8 cellular contexts compared by ENCODE assay signal in the genomic region with DNA sequence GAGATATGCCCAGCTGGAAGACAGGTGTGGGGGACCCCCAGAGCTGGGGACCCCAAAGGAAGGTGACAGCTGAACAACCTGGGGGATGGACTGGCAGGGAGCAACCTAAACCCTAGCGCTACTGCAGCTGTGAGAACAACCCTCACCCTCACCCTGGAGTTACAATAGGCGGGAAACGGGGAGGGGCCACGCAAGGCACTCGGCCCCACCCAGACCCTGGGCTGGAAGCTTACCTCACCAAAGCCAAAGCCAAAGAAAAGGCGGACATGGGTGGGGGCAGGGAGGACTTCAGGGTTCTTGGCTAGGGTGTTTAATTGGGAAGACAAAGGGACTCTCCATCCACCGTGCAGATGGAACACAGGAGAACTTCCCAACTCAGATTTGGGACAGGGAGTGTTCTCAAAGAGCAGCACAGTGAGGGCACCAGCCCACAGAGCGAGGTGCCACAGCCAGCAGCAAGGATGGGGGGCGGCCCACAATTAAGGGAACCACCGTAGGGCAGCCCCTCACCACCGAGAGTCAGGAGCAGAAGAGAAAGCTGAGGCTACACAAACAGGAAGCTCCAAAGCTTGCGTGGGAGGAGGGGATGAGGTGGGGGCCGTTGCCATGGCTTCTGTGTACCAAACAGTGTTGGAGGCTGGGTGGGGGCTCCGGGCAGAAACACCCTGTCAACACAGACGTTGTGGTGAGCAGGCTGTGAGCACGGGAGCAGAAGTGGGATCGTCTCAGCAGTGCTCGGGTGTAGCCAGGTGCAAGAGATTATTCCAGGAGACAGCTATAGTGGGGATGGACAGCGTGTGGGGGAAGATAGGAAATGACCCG. TPM values are rescaled to one million over a fixed set of nuclear protein-coding genes. Genes with fewer than 3 reads are reported as not detected.
A peak's percentile ranks its signal among the peaks of the same experiment; 100 is the strongest.
DNase-seq lines count a peak whose midpoint lies in the region; ATAC-seq, FAIRE-seq and TF ChIP-seq lines count a peak whose summit lies in the region.

No MANE protein-coding gene starts in this region.

- peaks cover 41% of the 10 kb centered on the region for H3K4me1 ChIP-seq in HepG2 (ENCODE audit: insufficient read depth, low read length)

- peak overlapping the region; percentile 97 for H3K4me3 ChIP-seq in bronchial epithelial cell (ENCODE audit: low read depth, low read length)
- peak overlapping the region; percentile 2 to 56 (median 17); a peak in 5 of 6 replicates for H3K4me3 ChIP-seq in HepG2 (replicated peaks in 1 of 3; ENCODE audit: insufficient read depth in 1 of 3, low read depth in 2 of 3, low read length in 3 of 3)

- peak overlapping the region; percentile 66; the same call in 1 of the 2 replicates for H3K9ac ChIP-seq in HepG2 (ENCODE audit: insufficient read depth, low read depth, low read length)

- 25% methylated on average over 20 of the region's 20 CpGs for WGBS in HepG2 (ENCODE audit: low lambda C conversion rate)

- peaks cover 13% of the 10 kb centered on the region for H3K36me3 Mint-ChIP-seq in WTC11

- CTCF ChIA-PET in WTC11 (lab: Charles Lee): interaction anchor here (0.7 to 5.9 kb wide), 14 partner anchors 8 to 134 kb away, joined by 3 to 64 read pairs (median 4); no protein-coding TSS in a partner anchor
- CTCF ChIA-PET in HepG2 (lab: Yijun Ruan, JAX; ENCODE audit: low intra/inter-chr PET ratio, low total read pairs): no interaction called here

- FAIRE-seq in bronchial epithelial cell (lab: Jason Lieb, UNC): no peak
- FAIRE-seq in HepG2 (lab: Jason Lieb, UNC): no peak

- TF ChIP-seq RAD21 in HepG2 (CRISPR knock-in tag; IDR thresholded peaks at IDR 0.05): no peak

- BruUV-seq in HepG2 (replicated peaks; lab: Mats Ljungman, UMichigan): no TSS peak

- no peak overlapping the region for H2AFZ ChIP-seq in HepG2 (ENCODE audit: low read length)

- peak overlapping the region; percentile 8 for H3K27ac ChIP-seq in HepG2 (ENCODE audit: extremely low read length, insufficient read depth, low read length)

- H3K9me3 ChIP-seq in HepG2 (ENCODE audit: low read length): no peaks in the 10 kb centered on the region

- ATAC-seq in HG02763 (IDR thresholded peaks at IDR 0.05; ENCODE audit: unreplicated experiment) (peak; percentile 35), WTC11 (peak; percentile 48), HepG2 (peak; percentile 33)

- no peaks in the 10 kb centered on the region for H3K79me2 ChIP-seq in HepG2 (ENCODE audit: insufficient read depth, low read length)

- H3K4me3 Mint-ChIP-seq in WTC11: peak overlapping the region; percentile 85

- peak overlapping the region; percentile 28 for H3K27ac Mint-ChIP-seq in WTC11

- TF ChIP-seq POLR2A in HepG2 (IDR thresholded peaks at IDR 0.05; ENCODE audit: insufficient read depth in 1 of 2, low read depth in 2 of 2, low read length in 2 of 2): no peak

- in situ Hi-C loops in GM13977 (cut with MboI; ENCODE audit: low pct_unique_long_range_greater_than_20kb, low sequenced_read_pairs, unreplicated experiment) (no loop called here), HepG2 (cut with HindIII; ENCODE audit: extremely low pct_ligation_motif_present, low pct_unique_long_range_greater_than_20kb) (no loop called here)

- intact Hi-C loops in HepG2 (cut with micrococcal nuclease; ENCODE audit: unreplicated experiment): no loop called here

- TF ChIP-seq EP300 in HepG2 (IDR thresholded peaks at IDR 0.05; ENCODE audit: low read depth in 2 of 2, low read length in 2 of 2) (no peak; a peak in 1 of 4 replicates), HepG2 (CRISPR knock-in tag; IDR thresholded peaks at IDR 0.05; ENCODE audit: borderline replicate concordance) (no peak)

- DNase-seq in GM13977 (ENCODE audit: low spot score) (peak; percentile 85), NCI-H146 (lab: John Stamatoyannopoulos, UW) (peak; percentile 68), WTC11 (ENCODE audit: low spot score) (peak; percentile 61), bronchial epithelial cell (ENCODE audit: low read depth) (peak; percentile 84), HepG2 (ENCODE audit: low spot score) (peak; percentile 50), cerebellum (ENCODE audit: low spot score) (no peak)
- peak; percentile 51 to 78 (median 65) for DNase-seq in stimulated activated CD4-positive, alpha-beta T cell treated with anti-CD3 and anti-CD28 coated beads, TNF-alpha, amount 100 ng/mL, for 1 hour (ENCODE audit: low read depth in 3 of 3, low spot score in 1 of 3)

- H3K27me3 Mint-ChIP-seq in WTC11 (ENCODE audit: low read depth): peaks cover 18% of the 10 kb centered on the region

- H3K36me3 ChIP-seq in bronchial epithelial cell (ENCODE audit: control insufficient read depth, insufficient read depth, low read length) (peaks cover 33% of the 10 kb centered on the region), HepG2 (replicated peaks in 1 of 2; ENCODE audit: control insufficient read depth in 1 of 2, insufficient read depth in 2 of 2, low read length in 2 of 2) (no peaks in the 10 kb centered on the region)

- H3K9me3 Mint-ChIP-seq in WTC11: no peaks in the 10 kb centered on the region

- TF ChIP-seq CTCF in GM13977 (IDR thresholded peaks at IDR 0.05; ENCODE audit: extremely low read depth, insufficient read depth, missing control alignments) (no peak), WTC11 (IDR thresholded peaks at IDR 0.05) (no peak), bronchial epithelial cell (IDR thresholded peaks at IDR 0.05; ENCODE audit: insufficient read depth, low read length, severe bottlenecking) (no peak), HepG2 (CRISPR knock-in tag; IDR thresholded peaks at IDR 0.05) (no peak)

- H3K27me3 ChIP-seq in bronchial epithelial cell (ENCODE audit: control insufficient read depth, insufficient read depth, low read length): no peaks in the 10 kb centered on the region
- peaks cover 5 to 32% of the 10 kb centered on the region in 2 experiments; a peak in 4 of 5 replicates for H3K27me3 ChIP-seq in HepG2 (ENCODE audit: control insufficient read depth in 1 of 2, insufficient read depth in 2 of 2, low read length in 2 of 2)

- POLR2A ChIA-PET in WTC11 (lab: Charles Lee) (interaction anchor here (1.0 to 1.3 kb wide), 2 partner anchors 23 kb away, joined by 4 to 8 read pairs; a partner anchor contains a TSS), HepG2 (lab: Yijun Ruan, JAX) (interaction anchor here (1.3 kb wide), 1 partner anchor 9 kb away, joined by 4 read pairs; no protein-coding TSS in a partner anchor)

- peak overlapping the region; percentile 66 for H3K4me2 ChIP-seq in HepG2 (ENCODE audit: low read depth, low read length)

- peaks cover 29% of the 10 kb centered on the region for H3K4me1 Mint-ChIP-seq in WTC11

- H4K20me1 ChIP-seq in HepG2 (ENCODE audit: insufficient read depth, low read length): no peaks in the 10 kb centered on the region

RNA-seq across cellular contexts. Expression of a gene that starts 1.9 kb away (rescaled TPM):
- total RNA-seq in WTC11 (2021) (66.9 to 75.3 TPM (median 73.3 TPM) in 3 replicates), bronchial epithelial cell (265 and 283 TPM in 2 replicates), HepG2 (2016; rRNA removed; fragmentation: Illumina TruSeq; extraction: Trizol) (6.7 and 9.7 TPM in 2 replicates), cerebellum (15.1 TPM)
- 1.7 and 2.0 TPM in 2 replicates for total RNA-seq in HepG2 (2016; cell fraction: cytosol; rRNA removed; fragmentation: Illumina TruSeq; extraction: Trizol; ENCODE audit: low read depth)
- total RNA-seq in HepG2 (2016; cell fraction: insoluble cytoplasmic fraction; rRNA removed; fragmentation: Illumina TruSeq; extraction: Trizol): 7.1 and 9.8 TPM in 2 replicates
- total RNA-seq in HepG2 (2016; cell fraction: membrane; rRNA removed; fragmentation: Illumina TruSeq; extraction: Trizol): 3.3 and 3.5 TPM in 2 replicates
- total RNA-seq in HepG2 (2016; cell fraction: nucleus; rRNA removed; fragmentation: Illumina TruSeq; extraction: Trizol): 2.5 and 3.4 TPM in 2 replicates
- 17.2 and 21.2 TPM in 2 replicates for polyA plus RNA-seq in HepG2 (2011; rRNA removed)
- 18.8 and 19.0 TPM in 2 replicates for polyA plus RNA-seq in HepG2 (2011; cell fraction: cytosol; rRNA removed)
- 6.8 and 9.1 TPM in 2 replicates for polyA plus RNA-seq in HepG2 (2011; cell fraction: nucleus; rRNA removed)
- polyA plus RNA-seq in HepG2 (2012): 5.9 and 19.9 TPM in 2 replicates
- polyA plus RNA-seq in HepG2 (2016; cell fraction: cytosol; fragmentation: Illumina TruSeq; extraction: Trizol; ENCODE audit: low read depth): 3.1 TPM in 2 replicates
- 13.2 and 15.2 TPM in 2 replicates for polyA plus RNA-seq in HepG2 (2016; cell fraction: insoluble cytoplasmic fraction; fragmentation: Illumina TruSeq; extraction: Trizol; ENCODE audit: low read depth)
- polyA plus RNA-seq in HepG2 (2016; cell fraction: membrane; fragmentation: Illumina TruSeq; extraction: Trizol; ENCODE audit: low read depth): 3.8 and 3.9 TPM in 2 replicates
- polyA plus RNA-seq in HepG2 (2016; cell fraction: nucleus; fragmentation: Illumina TruSeq; extraction: Trizol; ENCODE audit: insufficient read depth, low read depth): 6.2 and 8.6 TPM in 2 replicates
- polyA minus RNA-seq in HepG2 (2011; rRNA and poly(A)+ RNA removed; ENCODE audit: low replicate concordance): 16.1 and 272 TPM in 2 replicates
- polyA minus RNA-seq in HepG2 (2011; cell fraction: cytosol; rRNA and poly(A)+ RNA removed): 7.6 and 8.4 TPM in 2 replicates
- 2.6 and 3.4 TPM in 2 replicates for polyA minus RNA-seq in HepG2 (2011; cell fraction: nucleus; rRNA and poly(A)+ RNA removed)

RNA-seq across cellular contexts. Expression of a gene that starts 22.0 kb away (rescaled TPM):
- total RNA-seq in WTC11 (2021): 16.4 to 19.4 TPM (median 18.8 TPM) in 3 replicates
- 6.3 and 16.8 TPM in 2 replicates for total RNA-seq in bronchial epithelial cell
- not detected in 2 replicates for total RNA-seq in HepG2 (2016; rRNA removed; fragmentation: Illumina TruSeq; extraction: Trizol)
- total RNA-seq in HepG2 (2016; cell fraction: cytosol; rRNA removed; fragmentation: Illumina TruSeq; extraction: Trizol; ENCODE audit: low read depth): not detected in 2 replicates
- not detected in 2 replicates for total RNA-seq in HepG2 (2016; cell fraction: insoluble cytoplasmic fraction; rRNA removed; fragmentation: Illumina TruSeq; extraction: Trizol)
- not detected in 2 replicates for total RNA-seq in HepG2 (2016; cell fraction: membrane; rRNA removed; fragmentation: Illumina TruSeq; extraction: Trizol)
- total RNA-seq in HepG2 (2016; cell fraction: nucleus; rRNA removed; fragmentation: Illumina TruSeq; extraction: Trizol): not detected in 2 replicates
- polyA plus RNA-seq in HepG2 (2011; rRNA removed): 0.03 and 0.04 TPM in 2 replicates
- polyA plus RNA-seq in HepG2 (2011; cell fraction: cytosol; rRNA removed): not detected in 2 replicates
- polyA plus RNA-seq in HepG2 (2011; cell fraction: nucleus; rRNA removed): 0.08 TPM in 1 of 2 replicates, not detected in the other
- not detected in 2 replicates for polyA plus RNA-seq in HepG2 (2012)
- not detected in 2 replicates for polyA plus RNA-seq in HepG2 (2016; cell fraction: cytosol; fragmentation: Illumina TruSeq; extraction: Trizol; ENCODE audit: low read depth)
- polyA plus RNA-seq in HepG2 (2016; cell fraction: insoluble cytoplasmic fraction; fragmentation: Illumina TruSeq; extraction: Trizol; ENCODE audit: low read depth): not detected in 2 replicates
- not detected in 2 replicates for polyA plus RNA-seq in HepG2 (2016; cell fraction: membrane; fragmentation: Illumina TruSeq; extraction: Trizol; ENCODE audit: low read depth)
- polyA plus RNA-seq in HepG2 (2016; cell fraction: nucleus; fragmentation: Illumina TruSeq; extraction: Trizol; ENCODE audit: insufficient read depth, low read depth): not detected in 2 replicates
- polyA minus RNA-seq in HepG2 (2011; rRNA and poly(A)+ RNA removed; ENCODE audit: low replicate concordance): not detected in 2 replicates
- polyA minus RNA-seq in HepG2 (2011; cell fraction: cytosol; rRNA and poly(A)+ RNA removed): not detected in 2 replicates
- not detected in 2 replicates for polyA minus RNA-seq in HepG2 (2011; cell fraction: nucleus; rRNA and poly(A)+ RNA removed)
- 4.7 TPM for total RNA-seq in cerebellum

RNA-seq across cellular contexts. Expression of a gene that starts 23.4 kb away (rescaled TPM):
- total RNA-seq in WTC11 (2021): 0.27 to 0.48 TPM (median 0.48 TPM) in 3 replicates
- 0.53 and 0.90 TPM in 2 replicates for total RNA-seq in bronchial epithelial cell
- not detected in 2 replicates for total RNA-seq in HepG2 (2016; rRNA removed; fragmentation: Illumina TruSeq; extraction: Trizol)
- not detected in 2 replicates for total RNA-seq in HepG2 (2016; cell fraction: cytosol; rRNA removed; fragmentation: Illumina TruSeq; extraction: Trizol; ENCODE audit: low read depth)
- not detected in 2 replicates for total RNA-seq in HepG2 (2016; cell fraction: insoluble cytoplasmic fraction; rRNA removed; fragmentation: Illumina TruSeq; extraction: Trizol)
- not detected in 2 replicates for total RNA-seq in HepG2 (2016; cell fraction: membrane; rRNA removed; fragmentation: Illumina TruSeq; extraction: Trizol)
- total RNA-seq in HepG2 (2016; cell fraction: nucleus; rRNA removed; fragmentation: Illumina TruSeq; extraction: Trizol): not detected in 2 replicates
- not detected in 2 replicates for polyA plus RNA-seq in HepG2 (2011; rRNA removed)
- 0.09 TPM in 1 of 2 replicates, not detected in the other for polyA plus RNA-seq in HepG2 (2011; cell fraction: cytosol; rRNA removed)
- polyA plus RNA-seq in HepG2 (2011; cell fraction: nucleus; rRNA removed): not detected in 2 replicates
- 0.13 TPM in 1 of 2 replicates, not detected in the other for polyA plus RNA-seq in HepG2 (2012)
- polyA plus RNA-seq in HepG2 (2016; cell fraction: cytosol; fragmentation: Illumina TruSeq; extraction: Trizol; ENCODE audit: low read depth): not detected in 2 replicates
- not detected in 2 replicates for polyA plus RNA-seq in HepG2 (2016; cell fraction: insoluble cytoplasmic fraction; fragmentation: Illumina TruSeq; extraction: Trizol; ENCODE audit: low read depth)
- not detected in 2 replicates for polyA plus RNA-seq in HepG2 (2016; cell fraction: membrane; fragmentation: Illumina TruSeq; extraction: Trizol; ENCODE audit: low read depth)
- not detected in 2 replicates for polyA plus RNA-seq in HepG2 (2016; cell fraction: nucleus; fragmentation: Illumina TruSeq; extraction: Trizol; ENCODE audit: insufficient read depth, low read depth)
- polyA minus RNA-seq in HepG2 (2011; rRNA and poly(A)+ RNA removed; ENCODE audit: low replicate concordance): not detected in 2 replicates
- polyA minus RNA-seq in HepG2 (2011; cell fraction: cytosol; rRNA and poly(A)+ RNA removed): not detected in 2 replicates
- polyA minus RNA-seq in HepG2 (2011; cell fraction: nucleus; rRNA and poly(A)+ RNA removed): not detected in 2 replicates
- 1.1 TPM for total RNA-seq in cerebellum

RNA-seq across cellular contexts. Expression of a gene that starts 30.6 kb away (rescaled TPM):
- total RNA-seq in WTC11 (2021) (not detected in 3 replicates), bronchial epithelial cell (10.0 and 16.6 TPM in 2 replicates), HepG2 (2016; rRNA removed; fragmentation: Illumina TruSeq; extraction: Trizol) (not detected in 2 replicates), cerebellum (not detected)
- total RNA-seq in HepG2 (2016; cell fraction: cytosol; rRNA removed; fragmentation: Illumina TruSeq; extraction: Trizol; ENCODE audit: low read depth): not detected in 2 replicates
- total RNA-seq in HepG2 (2016; cell fraction: insoluble cytoplasmic fraction; rRNA removed; fragmentation: Illumina TruSeq; extraction: Trizol): not detected in 2 replicates
- total RNA-seq in HepG2 (2016; cell fraction: membrane; rRNA removed; fragmentation: Illumina TruSeq; extraction: Trizol): not detected in 2 replicates
- total RNA-seq in HepG2 (2016; cell fraction: nucleus; rRNA removed; fragmentation: Illumina TruSeq; extraction: Trizol): not detected in 2 replicates
- 0.55 and 0.82 TPM in 2 replicates for polyA plus RNA-seq in HepG2 (2011; rRNA removed)
- 0.67 and 1.1 TPM in 2 replicates for polyA plus RNA-seq in HepG2 (2011; cell fraction: cytosol; rRNA removed)
- 0.12 and 0.47 TPM in 2 replicates for polyA plus RNA-seq in HepG2 (2011; cell fraction: nucleus; rRNA removed)
- not detected in 2 replicates for polyA plus RNA-seq in HepG2 (2012)
- not detected in 2 replicates for polyA plus RNA-seq in HepG2 (2016; cell fraction: cytosol; fragmentation: Illumina TruSeq; extraction: Trizol; ENCODE audit: low read depth)
- not detected in 2 replicates for polyA plus RNA-seq in HepG2 (2016; cell fraction: insoluble cytoplasmic fraction; fragmentation: Illumina TruSeq; extraction: Trizol; ENCODE audit: low read depth)
- polyA plus RNA-seq in HepG2 (2016; cell fraction: membrane; fragmentation: Illumina TruSeq; extraction: Trizol; ENCODE audit: low read depth): not detected in 2 replicates
- polyA plus RNA-seq in HepG2 (2016; cell fraction: nucleus; fragmentation: Illumina TruSeq; extraction: Trizol; ENCODE audit: insufficient read depth, low read depth): not detected in 2 replicates
- polyA minus RNA-seq in HepG2 (2011; rRNA and poly(A)+ RNA removed; ENCODE audit: low replicate concordance): not detected in 2 replicates
- not detected in 2 replicates for polyA minus RNA-seq in HepG2 (2011; cell fraction: cytosol; rRNA and poly(A)+ RNA removed)
- polyA minus RNA-seq in HepG2 (2011; cell fraction: nucleus; rRNA and poly(A)+ RNA removed): not detected in 2 replicates
